In the genomic region with DNA sequence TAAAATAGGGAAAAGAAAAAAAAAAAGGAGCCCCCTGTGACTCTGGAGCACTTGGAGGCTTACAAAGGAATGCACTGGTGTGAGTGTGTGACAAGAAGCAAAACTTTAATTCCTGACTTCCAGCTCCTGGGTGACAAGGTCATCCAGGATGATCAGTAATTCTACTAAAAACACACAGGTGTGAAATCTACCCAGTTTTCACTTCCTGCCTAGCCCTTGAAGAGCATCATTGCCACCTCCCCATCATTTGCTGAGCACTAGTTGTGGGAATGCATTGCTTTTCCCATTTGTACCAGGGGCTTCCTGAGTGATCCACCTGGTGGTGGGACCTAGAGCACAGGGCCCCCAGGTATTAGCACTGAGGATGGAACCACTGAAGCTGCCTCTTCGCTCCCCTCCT, we compare ENCODE assay signal across 29 cellular contexts.
DNase-seq lines count a peak whose midpoint lies in the region; ATAC-seq, FAIRE-seq and TF ChIP-seq lines count a peak whose summit lies in the region.
"Had no signal": no experiment of that assay in that cellular context is flagged by ENCODE, and none has a peak within 500 bp of the region (broad histone marks: within the 10 kb centered on the region; RNA-seq: fewer than 3 reads in every experiment).

No MANE protein-coding gene starts in this region.

- dilution Hi-C loops in IMR-90 (cut with HindIII; ENCODE audit: low sequenced_read_pairs, unreplicated experiment) = no loop called here

- WGBS in IMR-90 (ENCODE audit: extremely low coverage in 2 of 2, insufficient read length in 1 of 2), 2 experiments = no CpG with 5 or more reads among the region's 1 CpG
- 75% methylated on average over 1 of the region's 1 CpG for WGBS in K562 (ENCODE audit: insufficient coverage, low coverage, missing lambda C conversion rate)

- no peak overlapping the region for H2AK9ac ChIP-seq in IMR-90 (replicated peaks; ENCODE audit: low read depth, low read length, poor library complexity)

- H3K9me3 Mint-ChIP-seq in activated CD8-positive, alpha-beta memory T cell treated with anti-CD3 and anti-CD28 coated beads, Interleukin-2, amount 10 ng/mL, durations not matched to agents 7 days and 5 days (ENCODE audit: low read depth) = no peaks in the 10 kb centered on the region
- H3K9me3 Mint-ChIP-seq: CD8-positive, alpha-beta T cell had no signal

- POLR2A ChIA-PET in IMR-90 (lab: Charles Lee; ENCODE audit: unreplicated experiment) = no interaction called here
- POLR2A ChIA-PET in K562 (lab: Yijun Ruan, JAX) = no interaction called here

- peaks cover 10% of the 10 kb centered on the region for H3K4me1 ChIP-seq in IMR-90 (ENCODE audit: control insufficient read depth, insufficient read depth, low read length)
- H3K4me1 ChIP-seq in K562 (replicated peaks in 1 of 2; ENCODE audit: control insufficient read depth in 2 of 2, insufficient read depth in 2 of 2, low read length in 2 of 2) = peaks cover 0 to 3% of the 10 kb centered on the region in 2 experiments; a peak in 1 of 5 replicates
- H3K4me1 ChIP-seq: Caco-2 had no signal

- no peak overlapping the region for H3K27ac Mint-ChIP-seq in activated CD8-positive, alpha-beta memory T cell treated with anti-CD3 and anti-CD28 coated beads, Interleukin-2, amount 10 ng/mL, durations not matched to agents 7 days and 5 days
- H3K27ac Mint-ChIP-seq: B cell; CD8-positive, alpha-beta T cell had no signal

- peaks cover 0 to 6% of the 10 kb centered on the region in 2 experiments; a peak in 1 of 4 replicates for H3K79me1 ChIP-seq in IMR-90 (ENCODE audit: low read depth in 1 of 2, low read length in 2 of 2)

- H4K8ac ChIP-seq in IMR-90 (ENCODE audit: low read depth in 2 of 2, low read length in 2 of 2) = peak overlapping the region in 1 of 2 experiments; percentile 62; a peak in 1 of 4 replicates

- intact Hi-C loops in IMR-90 (cut with micrococcal nuclease) = no loop called here
- intact Hi-C loops in K562 (cut with micrococcal nuclease) = no loop called here
- intact Hi-C loops in left cardiac atrium (cut with DNase I) = no loop called here

- H3K4ac ChIP-seq in IMR-90 (ENCODE audit: low read depth, low read length) = peak overlapping the region; percentile 67

- H3K4me2 ChIP-seq in IMR-90 (ENCODE audit: low read depth, low read length) = no peak overlapping the region
- H3K4me2 ChIP-seq in K562 (ENCODE audit: insufficient read depth, low read length) = no peak overlapping the region

- H3K9me3 ChIP-seq in IMR-90 (ENCODE audit: control insufficient read depth, insufficient read depth, low read length) = no peaks in the 10 kb centered on the region
- H3K9me3 ChIP-seq in K562 (replicated peaks; ENCODE audit: control insufficient read depth, insufficient read depth, low read depth, low read length) = no peaks in the 10 kb centered on the region
- H3K9me3 ChIP-seq: Caco-2, MG63 had no signal

- H3K27me3 Mint-ChIP-seq in activated CD8-positive, alpha-beta memory T cell treated with anti-CD3 and anti-CD28 coated beads, Interleukin-2, amount 10 ng/mL, durations not matched to agents 7 days and 5 days = no peaks in the 10 kb centered on the region
- H3K27me3 Mint-ChIP-seq: B cell had no signal

- no peak overlapping the region; the same call in 1 of the 2 replicates for H3K14ac ChIP-seq in IMR-90 (replicated peaks; ENCODE audit: low read depth, low read length)

- BruUV-seq in IMR-90 (replicated peaks; lab: Mats Ljungman, UMichigan) = no TSS peak
- BruUV-seq in K562 (replicated peaks; lab: Mats Ljungman, UMichigan) = no TSS peak

- TF ChIP-seq RAD21 in IMR-90 (IDR thresholded peaks at IDR 0.05; ENCODE audit: low read length) (no peak), K562 (CRISPR knock-in tag; conservative IDR thresholded peaks at IDR 0.05 in 1 of 2, IDR thresholded peaks at IDR 0.05 in 1 of 2) (no peak)

- peak overlapping the region; percentile 59 for H2BK120ac ChIP-seq in IMR-90 (ENCODE audit: low read depth, low read length)

- H2AFZ ChIP-seq in IMR-90 (replicated peaks; ENCODE audit: low read length, poor library complexity) = no peak overlapping the region
- H2AFZ ChIP-seq in K562 (ENCODE audit: low read depth, low read length) = no peak overlapping the region

- peak overlapping the region; percentile 74; the same call in 1 of the 2 replicates for H3K23ac ChIP-seq in IMR-90 (ENCODE audit: low read depth, low read length)

- FAIRE-seq in K562 (lab: Jason Lieb, UNC) = no peak
- FAIRE-seq: G401.6 had no signal

- H2BK5ac ChIP-seq in IMR-90 (ENCODE audit: low read depth, low read length, poor library complexity, severe bottlenecking) = no peak overlapping the region

- H2BK20ac ChIP-seq in IMR-90 (ENCODE audit: low read depth, low read length) = peak overlapping the region; percentile 81

- H3K9ac ChIP-seq in IMR-90 (ENCODE audit: low read depth, low read length) = no peak overlapping the region
- no peak overlapping the region for H3K9ac ChIP-seq in K562 (ENCODE audit: insufficient read depth in 1 of 2, low read depth in 2 of 2, low read length in 2 of 2)

- no peak for DNase-seq in activated CD8-positive, alpha-beta memory T cell treated with anti-CD3 and anti-CD28 coated beads, Interleukin-2, amount 10 ng/mL, durations not matched to agents 7 days and 5 days
- DNase-seq in activated CD8-positive, alpha-beta memory T cell treated with anti-CD3 and anti-CD28 coated beads, Interleukin-2, amount 50 U/mL, for 4 hours = no peak
- DNase-seq in GM12864 (ENCODE audit: low read depth) (no peak), IMR-90 (no peak), K562 (ENCODE audit: extremely low read depth in 1 of 4, low spot score in 3 of 4) (no peak), left cardiac atrium (no peak), OCI-M1 (lab: John Stamatoyannopoulos, UW) (no peak), KG1 (lab: John Stamatoyannopoulos, UW) (no peak)
- DNase-seq: Caco-2; CD8-positive, alpha-beta T cell; GOT3; MG63; NCI-H1105 treated with DMSO at 0.1 percent for 48 hours; NCI-H146; NCI-H1930; NCI-H2107; NCI-H446 treated with DMSO at 0.1 percent for 48 hours; NCI-H526; NCI-H82; NK-92 treated with Interleukin-12 subunit alpha and Interleukin-12 subunit beta, amount 100 ng/mL, for 24 hours; SIG-M5; SW 1271 had no signal

- CTCF ChIA-PET in activated CD8-positive, alpha-beta memory T cell treated with anti-CD3 and anti-CD28 coated beads, Interleukin-2, amount 10 ng/mL, durations not matched to agents 7 days and 5 days (lab: Charles Lee) = interaction anchor here (1.2 kb wide), 1 partner anchor 57 kb away, joined by 3 read pairs; no protein-coding TSS in a partner anchor
- CTCF ChIA-PET in IMR-90 (lab: Yijun Ruan, JAX) (no interaction called here), K562 (lab: Yijun Ruan, JAX; ENCODE audit: low intra/inter-chr PET ratio) (no interaction called here)

- in situ Hi-C loops in IMR-90 (cut with MboI; ENCODE audit: low sequenced_read_pairs) (no loop called here), K562 (cut with MboI) (no loop called here)

- H3K27ac ChIP-seq in IMR-90 (ENCODE audit: insufficient read depth, low read length) (no peak overlapping the region), K562 (ENCODE audit: extremely low read depth, low read depth, low read length) (no peak overlapping the region)
- H3K27ac ChIP-seq: 22Rv1, C4-2B, HL-60, SK-N-MC had no signal

- TF ChIP-seq EP300 in K562 (IDR thresholded peaks at IDR 0.05; ENCODE audit: low read length) = no peak

- H3K9me1 ChIP-seq in IMR-90 (ENCODE audit: insufficient read depth, low read length) = peaks cover 15% of the 10 kb centered on the region
- H3K9me1 ChIP-seq in K562 (ENCODE audit: control insufficient read depth, insufficient read depth, low read length) = no peaks in the 10 kb centered on the region

- H3K56ac ChIP-seq in IMR-90 (ENCODE audit: extremely low read depth, insufficient read depth, low read length) = no peak overlapping the region

- TF ChIP-seq POLR2A in IMR-90 (IDR thresholded peaks at IDR 0.05; ENCODE audit: low read depth, low read length) (no peak), K562 (conservative IDR thresholded peaks at IDR 0.05) (no peak)

- peak overlapping the region; percentile 46 for H3K18ac ChIP-seq in IMR-90 (ENCODE audit: low read depth, low read length)

- H4K5ac ChIP-seq in IMR-90 (ENCODE audit: low read depth, low read length) = peak overlapping the region; percentile 61; the same call in 1 of the 2 replicates

- peak; percentile 7 for TF ChIP-seq CTCF in GM12864 (IDR thresholded peaks at IDR 0.05; ENCODE audit: low read depth, low read length, missing control alignments)
- TF ChIP-seq CTCF in IMR-90 (conservative IDR thresholded peaks at IDR 0.05; ENCODE audit: low read depth, low read length) = no peak
- TF ChIP-seq CTCF in K562 (IDR thresholded peaks at IDR 0.05 in 2 of 3, conservative IDR thresholded peaks at IDR 0.05 in 1 of 3; ENCODE audit: insufficient read depth in 2 of 3, low read depth in 1 of 3, low read length in 3 of 3) = no peak

- H4K20me1 ChIP-seq in IMR-90 (ENCODE audit: insufficient read depth, low read length) = no peaks in the 10 kb centered on the region
- no peaks in the 10 kb centered on the region for H4K20me1 ChIP-seq in K562 (replicated peaks; ENCODE audit: control insufficient read depth, insufficient read depth, low read length)

- peak overlapping the region; percentile 49 for H2AK5ac ChIP-seq in IMR-90 (ENCODE audit: low read depth, low read length)

- H3K27me3 ChIP-seq in IMR-90 (ENCODE audit: control insufficient read depth, insufficient read depth, low read length) (no peaks in the 10 kb centered on the region), K562 (ENCODE audit: control insufficient read depth in 2 of 2, insufficient read depth in 2 of 2, low read length in 2 of 2) (no peaks in the 10 kb centered on the region)
- H3K27me3 ChIP-seq: MG63 had no signal

- peak overlapping the region; percentile 34; the same call in 1 of the 3 replicates for H2BK15ac ChIP-seq in IMR-90 (ENCODE audit: low read depth, low read length)

- H3K4me3 ChIP-seq in GM12864 (ENCODE audit: low read depth, low read length) = no peak overlapping the region
- no peak overlapping the region for H3K4me3 ChIP-seq in IMR-90 (ENCODE audit: insufficient read depth, low read depth, low read length)
- no peak overlapping the region for H3K4me3 ChIP-seq in K562
- H3K4me3 ChIP-seq: MG63, SK-N-MC had no signal

- peak overlapping the region; percentile 36; the same call in 1 of the 2 replicates for H4K91ac ChIP-seq in IMR-90 (ENCODE audit: insufficient read depth, low read depth, low read length)

- ATAC-seq in activated CD8-positive, alpha-beta memory T cell treated with anti-CD3 and anti-CD28 coated beads, Interleukin-2, amount 10 ng/mL, durations not matched to agents 7 days and 5 days = peak; percentile 20
- ATAC-seq in IMR-90 (ENCODE audit: low read depth) (no peak), K562 (peak; percentile 37; the same call in 2 of the 3 replicates), left cardiac atrium (no peak)
- ATAC-seq: CD8-positive, alpha-beta T cell; HCT116 had no signal

- peaks cover 47% of the 10 kb centered on the region for H3K4me1 Mint-ChIP-seq in activated CD8-positive, alpha-beta memory T cell treated with anti-CD3 and anti-CD28 coated beads, Interleukin-2, amount 10 ng/mL, durations not matched to agents 7 days and 5 days

- no peak overlapping the region for H3K4me3 Mint-ChIP-seq in activated CD8-positive, alpha-beta memory T cell treated with anti-CD3 and anti-CD28 coated beads, Interleukin-2, amount 10 ng/mL, durations not matched to agents 7 days and 5 days
- H3K4me3 Mint-ChIP-seq: B cell; CD8-positive, alpha-beta T cell had no signal

- H3K36me3 Mint-ChIP-seq in activated CD8-positive, alpha-beta memory T cell treated with anti-CD3 and anti-CD28 coated beads, Interleukin-2, amount 10 ng/mL, durations not matched to agents 7 days and 5 days = peaks cover 18% of the 10 kb centered on the region
- H3K36me3 Mint-ChIP-seq: CD8-positive, alpha-beta T cell had no signal

- H3K79me2 ChIP-seq in K562 (ENCODE audit: control insufficient read depth, insufficient read depth, low read length) = no peaks in the 10 kb centered on the region

- no peaks in the 10 kb centered on the region for H3K36me3 ChIP-seq in IMR-90 (ENCODE audit: control insufficient read depth, insufficient read depth, low read length)
- no peaks in the 10 kb centered on the region for H3K36me3 ChIP-seq in K562 (ENCODE audit: control insufficient read depth, insufficient read depth, low read length)
- H3K36me3 ChIP-seq: MG63 had no signal

Comparison
In these comparisons a context has a peak if more than half of its experiments do, and no peak if none do; other contexts are left out.
1. ATAC-seq: peak in activated CD8-positive, alpha-beta memory T cell treated with anti-CD3 and anti-CD28 coated beads, Interleukin-2, amount 10 ng/mL, durations not matched to agents 7 days and 5 days (single experiment) and K562 (single experiment); none in IMR-90 (single experiment) and left cardiac atrium (0 of 2).